9 cellular contexts compared by ENCODE assay signal in the genomic region with DNA sequence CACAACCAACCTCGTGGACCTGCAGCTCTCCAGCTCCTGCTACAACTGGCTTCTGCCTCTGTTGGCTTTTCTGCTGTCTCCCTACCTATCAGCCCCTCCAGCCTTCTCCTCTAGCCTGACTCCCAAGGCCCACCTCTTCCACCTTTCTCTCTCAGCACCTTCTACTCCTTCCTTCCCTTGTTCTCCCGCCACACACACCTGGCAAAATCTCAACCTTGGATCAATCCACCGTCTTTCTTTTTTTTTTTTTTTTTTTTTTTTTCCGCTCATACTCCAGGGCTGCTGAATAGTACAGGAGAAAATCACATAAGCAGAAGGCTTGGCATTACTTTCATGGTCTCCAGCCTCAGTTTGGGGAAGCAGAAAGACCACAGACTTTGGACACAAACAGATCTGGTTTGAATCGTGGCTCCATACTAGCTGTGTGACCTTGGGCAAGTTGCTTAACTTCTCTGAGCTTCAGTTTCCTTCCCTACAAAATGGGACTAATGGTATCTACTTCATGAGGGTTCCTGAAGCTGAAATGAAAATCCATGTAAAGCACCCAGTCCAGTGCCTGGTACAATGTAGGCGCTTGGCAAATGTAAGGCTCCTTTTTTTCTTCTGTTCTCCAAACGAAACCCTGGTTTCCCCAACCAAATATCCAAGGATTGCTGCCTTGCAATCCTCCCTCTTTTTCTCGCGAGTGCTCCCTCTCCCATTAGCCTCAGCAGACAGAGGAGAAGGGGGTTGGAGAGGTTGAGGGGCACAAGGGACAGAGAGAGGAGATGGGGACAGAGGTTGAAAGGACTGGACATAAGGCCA. TPM values are rescaled to one million over a fixed set of nuclear protein-coding genes. Genes with fewer than 3 reads are reported as not detected.
A peak's percentile ranks its signal among the peaks of the same experiment; 100 is the strongest.
DNase-seq lines count a peak whose midpoint lies in the region; ATAC-seq and TF ChIP-seq lines count a peak whose summit lies in the region.
"Had no signal": no experiment of that assay in that cellular context is flagged by ENCODE, and none has a peak within 500 bp of the region (broad histone marks: within the 10 kb centered on the region; RNA-seq: fewer than 3 reads in every experiment).

No MANE protein-coding gene starts in this region.

- peak overlapping the region; percentile 54 for H3K9ac ChIP-seq in iPS-15b (ENCODE audit: low read depth, low read length)
- H3K9ac ChIP-seq in skeletal muscle tissue (ENCODE audit: low read depth in 1 of 3, low read length in 3 of 3), result peak overlapping the region in 1 of 3 donors; percentile 19

- no peaks in the 10 kb centered on the region for H3K36me3 Mint-ChIP-seq in activated T-helper 1 cell treated with anti-CD3 and anti-CD28 coated beads, Interleukin-12 subunit alpha, Interleukin-12 subunit beta, Interleukin-2, Interleukin-4 antibody, amounts not matched to agents 30 ng/mL and 10 ng/mL and 1 ng/mL, durations not matched to agents 14 hours and 24 hours and 36 hours (ENCODE audit: low read depth)

- peaks cover 21% of the 10 kb centered on the region for H3K27me3 Mint-ChIP-seq in activated T-helper 1 cell treated with anti-CD3 and anti-CD28 coated beads, Interleukin-12 subunit alpha, Interleukin-12 subunit beta, Interleukin-2, Interleukin-4 antibody, amounts not matched to agents 30 ng/mL and 10 ng/mL and 1 ng/mL, durations not matched to agents 14 hours and 24 hours and 36 hours (ENCODE audit: insufficient read depth)

- H3K4me1 ChIP-seq in iPS-15b (ENCODE audit: control insufficient read depth, insufficient read depth, low read length), result peaks cover 5% of the 10 kb centered on the region
- H3K4me1 ChIP-seq in skeletal muscle tissue (ENCODE audit: control insufficient read depth in 3 of 3, insufficient read depth in 3 of 3, low read length in 3 of 3), result peaks cover 0 to 3% (median 0%) of the 10 kb centered on the region in 3 donors

- no peaks in the 10 kb centered on the region for H3K9me3 Mint-ChIP-seq in activated T-helper 1 cell treated with anti-CD3 and anti-CD28 coated beads, Interleukin-12 subunit alpha, Interleukin-12 subunit beta, Interleukin-2, Interleukin-4 antibody, amounts not matched to agents 30 ng/mL and 10 ng/mL and 1 ng/mL, durations not matched to agents 14 hours and 24 hours and 36 hours
- H3K9me3 Mint-ChIP-seq: activated T-cell treated with anti-CD3 and anti-CD28 coated beads, Interleukin-2, amount 50 U/mL, for 24 hours had no signal

- no peaks in the 10 kb centered on the region for H3K9me3 ChIP-seq in iPS-15b (ENCODE audit: control insufficient read depth, insufficient read depth, low read length)
- H3K9me3 ChIP-seq in skeletal muscle tissue (ENCODE audit: control insufficient read depth in 3 of 3, low read length in 3 of 3), result peaks cover 0 to 3% (median 0%) of the 10 kb centered on the region in 3 donors

- H3K36me3 ChIP-seq in iPS-15b (ENCODE audit: control insufficient read depth, insufficient read depth, low read length), result no peaks in the 10 kb centered on the region
- no peaks in the 10 kb centered on the region for H3K36me3 ChIP-seq in skeletal muscle tissue (ENCODE audit: control insufficient read depth in 3 of 3, insufficient read depth in 3 of 3, low read length in 3 of 3)

- H3K4me3 Mint-ChIP-seq in activated T-helper 1 cell treated with anti-CD3 and anti-CD28 coated beads, Interleukin-12 subunit alpha, Interleukin-12 subunit beta, Interleukin-2, Interleukin-4 antibody, amounts not matched to agents 30 ng/mL and 10 ng/mL and 1 ng/mL, durations not matched to agents 14 hours and 24 hours and 36 hours, result peak overlapping the region; percentile 61
- H3K4me3 Mint-ChIP-seq: activated T-cell treated with anti-CD3 and anti-CD28 coated beads, Interleukin-2, amount 50 U/mL, for 24 hours had no signal

- POLR2A ChIA-PET in HEK293T (lab: Yijun Ruan, JAX), result interaction anchor here (1.5 to 1.9 kb wide), 3 partner anchors 36 to 313 kb away, joined by 3 to 4 read pairs (median 3); a partner anchor contains a TSS

- no peaks in the 10 kb centered on the region for H3K4me1 Mint-ChIP-seq in activated T-helper 1 cell treated with anti-CD3 and anti-CD28 coated beads, Interleukin-12 subunit alpha, Interleukin-12 subunit beta, Interleukin-2, Interleukin-4 antibody, amounts not matched to agents 30 ng/mL and 10 ng/mL and 1 ng/mL, durations not matched to agents 14 hours and 24 hours and 36 hours (ENCODE audit: low read depth)

- H3K27me3 ChIP-seq in iPS-15b (ENCODE audit: control insufficient read depth, insufficient read depth, low read length) (no peaks in the 10 kb centered on the region), skeletal muscle tissue (ENCODE audit: control insufficient read depth in 3 of 3, insufficient read depth in 3 of 3, low read length in 3 of 3) (peaks cover 0 to 10% (median 0%) of the 10 kb centered on the region in 3 donors)

- no peak overlapping the region for H3K27ac Mint-ChIP-seq in activated T-helper 1 cell treated with anti-CD3 and anti-CD28 coated beads, Interleukin-12 subunit alpha, Interleukin-12 subunit beta, Interleukin-2, Interleukin-4 antibody, amounts not matched to agents 30 ng/mL and 10 ng/mL and 1 ng/mL, durations not matched to agents 14 hours and 24 hours and 36 hours
- H3K27ac Mint-ChIP-seq: activated T-cell treated with anti-CD3 and anti-CD28 coated beads, Interleukin-2, amount 50 U/mL, for 24 hours had no signal

- DNase-seq in HEK293T (ENCODE audit: extremely low spot score) (no peak), ecto neural progenitor cell (ENCODE audit: low spot score) (no peak)
- no peak for DNase-seq in activated T-helper 1 cell treated with anti-CD3 and anti-CD28 coated beads, Interleukin-12 subunit alpha, Interleukin-12 subunit beta, Interleukin-2, Interleukin-4 antibody, amounts not matched to agents 30 ng/mL and 10 ng/mL and 1 ng/mL, durations not matched to agents 14 hours and 24 hours and 36 hours (ENCODE audit: low spot score)
- DNase-seq: activated T-cell treated with anti-CD3 and anti-CD28 coated beads, Interleukin-2, amount 50 U/mL, for 24 hours had no signal

- H3K27ac ChIP-seq in skeletal muscle tissue (ENCODE audit: low read depth, low read length), result peak overlapping the region; percentile 12

- H3K4me3 ChIP-seq in iPS-15b (ENCODE audit: low read depth, low read length) (peak overlapping the region; percentile 67), skeletal muscle tissue (ENCODE audit: low read length in 3 of 3) (peak overlapping the region; percentile 46 to 65 (median 55))

- intact Hi-C loops in activated T-helper 1 cell treated with anti-CD3 and anti-CD28 coated beads, Interleukin-12 subunit alpha, Interleukin-12 subunit beta, Interleukin-2, Interleukin-4 antibody, amounts not matched to agents 30 ng/mL and 10 ng/mL and 1 ng/mL, durations not matched to agents 14 hours and 24 hours and 36 hours (cut with micrococcal nuclease), result no loop called here

- CTCF ChIA-PET in HEK293T (lab: Yijun Ruan, JAX), result interaction anchor here (0.6 kb wide), 1 partner anchor 605 kb away, joined by 7 read pairs; no protein-coding TSS in a partner anchor

- ATAC-seq in HG02970 (IDR thresholded peaks at IDR 0.05; ENCODE audit: low FRiP score, unreplicated experiment), result no peak
- ATAC-seq in HG03135 (IDR thresholded peaks at IDR 0.05; ENCODE audit: unreplicated experiment), result no peak
- ATAC-seq in GM21447 (IDR thresholded peaks at IDR 0.05; ENCODE audit: unreplicated experiment), result no peak

TF ChIP-seq in HEK293T, 16 proteins besides CTCF, POLR2A, EP300 and RAD21:
- peak; percentile 68 for TF ChIP-seq ZNF384 (IDR thresholded peaks at IDR 0.05)
- TF ChIP-seq ARNT (IDR thresholded peaks at IDR 0.05), result no peak
- no peak for TF ChIP-seq CTBP1 (IDR thresholded peaks at IDR 0.05; ENCODE audit: borderline replicate concordance)
- TF ChIP-seq HDGF (IDR thresholded peaks at IDR 0.05; ENCODE audit: borderline replicate concordance), result no peak
TF ChIP-seq in HEK293T: peak in this region for 1.

RNA-seq across cellular contexts. Expression of a gene that starts 1.7 kb away (rescaled TPM):
- total RNA-seq in activated T-helper 1 cell treated with anti-CD3 and anti-CD28 coated beads, Interleukin-12 subunit alpha, Interleukin-12 subunit beta, Interleukin-2, Interleukin-4 antibody, amounts not matched to agents 30 ng/mL and 10 ng/mL and 1 ng/mL, durations not matched to agents 14 hours and 24 hours and 36 hours, result 0.15 and 0.21 TPM in 2 replicates
- total RNA-seq in skeletal muscle tissue, result 4.2 TPM

RNA-seq across cellular contexts. Expression of a gene that starts 35.7 kb away (rescaled TPM):
- total RNA-seq in activated T-helper 1 cell treated with anti-CD3 and anti-CD28 coated beads, Interleukin-12 subunit alpha, Interleukin-12 subunit beta, Interleukin-2, Interleukin-4 antibody, amounts not matched to agents 30 ng/mL and 10 ng/mL and 1 ng/mL, durations not matched to agents 14 hours and 24 hours and 36 hours, result 75.5 and 76.1 TPM in 2 replicates
- 20.9 TPM for total RNA-seq in skeletal muscle tissue

RNA-seq across cellular contexts. Expression of a gene that starts 54.2 kb away (rescaled TPM):
- total RNA-seq in activated T-helper 1 cell treated with anti-CD3 and anti-CD28 coated beads, Interleukin-12 subunit alpha, Interleukin-12 subunit beta, Interleukin-2, Interleukin-4 antibody, amounts not matched to agents 30 ng/mL and 10 ng/mL and 1 ng/mL, durations not matched to agents 14 hours and 24 hours and 36 hours, result 43.6 and 44.1 TPM in 2 replicates
- total RNA-seq in skeletal muscle tissue, result 12.5 TPM
